8 cellular contexts compared by ENCODE assay signal in the genomic region with DNA sequence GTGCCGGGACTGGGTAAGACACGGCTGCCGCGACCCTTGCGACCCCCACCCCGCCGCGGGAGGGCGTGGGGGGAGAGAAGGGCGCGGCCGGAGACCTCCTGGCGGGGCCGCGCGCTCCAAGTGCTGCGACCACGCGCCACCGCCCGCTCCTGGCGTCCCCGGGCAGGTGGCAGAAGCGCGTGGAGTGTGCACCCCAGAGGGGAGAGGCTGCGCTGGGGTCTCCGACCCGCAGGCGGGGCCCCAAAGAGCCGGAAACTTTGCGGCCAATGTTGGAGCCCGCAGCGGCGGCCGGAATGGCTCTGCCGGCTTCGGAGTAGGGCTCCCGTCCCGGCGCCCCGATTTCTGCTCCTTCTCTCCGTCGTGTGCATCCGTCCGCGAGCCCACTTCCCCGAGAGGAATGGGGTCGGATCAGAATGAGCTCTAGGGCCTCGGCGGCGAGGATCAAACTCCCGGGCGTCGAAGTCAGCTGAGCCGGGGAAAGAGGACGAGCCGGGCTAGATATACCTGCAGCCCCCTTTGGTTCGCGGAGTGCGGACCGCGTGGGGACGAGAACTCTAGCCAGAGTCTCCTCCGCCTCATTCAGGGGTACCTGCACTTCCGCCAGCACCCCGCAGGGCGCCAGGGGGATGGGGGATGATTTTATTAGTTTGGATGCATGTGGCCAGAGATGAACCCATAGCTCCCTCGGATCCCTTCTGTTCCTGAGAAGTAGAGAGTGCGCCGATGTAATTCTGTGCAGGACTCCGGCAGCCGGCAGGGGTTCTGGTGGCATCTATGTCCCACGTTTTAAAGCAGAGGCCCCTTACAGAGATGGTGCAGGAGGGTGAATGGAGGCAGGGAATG. TPM values are rescaled to one million over a fixed set of nuclear protein-coding genes. Genes with fewer than 3 reads are reported as not detected.
DNase-seq lines count a peak whose midpoint lies in the region; ATAC-seq and TF ChIP-seq lines count a peak whose summit lies in the region.

No MANE protein-coding gene starts in this region.

- H3K27me3 Mint-ChIP-seq in activated naive CD8-positive, alpha-beta T cell treated with anti-CD3 and anti-CD28 coated beads for 36 hours = peaks cover 60% of the 10 kb centered on the region

- H3K27ac ChIP-seq in ACC112 (ENCODE audit: low read depth, low read length) (no peak overlapping the region), right lobe of liver (no peak overlapping the region), tibial nerve (peak overlapping the region in 3 of 4 donors; percentile 54 to 80 (median 79))

- no peak overlapping the region for H3K27ac Mint-ChIP-seq in activated naive CD8-positive, alpha-beta T cell treated with anti-CD3 and anti-CD28 coated beads for 36 hours

- intact Hi-C loops in right lobe of liver (cut with DNase I) = no loop called here

- H3K4me1 ChIP-seq in ACC112 (ENCODE audit: control insufficient read depth, insufficient read depth, low read length, unreplicated experiment) (no peaks in the 10 kb centered on the region), right lobe of liver (peaks cover 0 to 20% (median 8%) of the 10 kb centered on the region in 4 donors), tibial nerve (peaks cover 0 to 42% (median 16%) of the 10 kb centered on the region in 4 donors)

- peaks cover 89% of the 10 kb centered on the region for H3K27me3 ChIP-seq in ACC112 (ENCODE audit: insufficient read depth, low read length)
- no peaks in the 10 kb centered on the region for H3K27me3 ChIP-seq in right lobe of liver
- H3K27me3 ChIP-seq in tibial nerve = no peaks in the 10 kb centered on the region

- H3K4me3 ChIP-seq in ACC112 (ENCODE audit: low read depth, low read length) (peak overlapping the region; percentile 58), right lobe of liver (peak overlapping the region; percentile 24 to 42 (median 28)), tibial nerve (peak overlapping the region; percentile 28 to 71 (median 60))

- no peaks in the 10 kb centered on the region for H3K79me2 ChIP-seq in ACC112 (ENCODE audit: control insufficient read depth, insufficient read depth, low read length, unreplicated experiment)

- H3K36me3 Mint-ChIP-seq in activated naive CD8-positive, alpha-beta T cell treated with anti-CD3 and anti-CD28 coated beads for 36 hours = no peaks in the 10 kb centered on the region

- peak; percentile 2 for ATAC-seq in HG02852 (IDR thresholded peaks at IDR 0.05; ENCODE audit: unreplicated experiment)
- ATAC-seq in right lobe of liver = peak in 1 of 4 donors; percentile 10
- ATAC-seq in HG03354 (IDR thresholded peaks at IDR 0.05; ENCODE audit: poor library complexity, severe bottlenecking, unreplicated experiment) = no peak
- ATAC-seq in HG03280 (IDR thresholded peaks at IDR 0.05; ENCODE audit: unreplicated experiment) = no peak
- no peak for ATAC-seq in GM18502 (IDR thresholded peaks at IDR 0.05; ENCODE audit: poor library complexity, unreplicated experiment)

- H3K36me3 ChIP-seq in ACC112 (ENCODE audit: insufficient read depth, low read length) (no peaks in the 10 kb centered on the region), right lobe of liver (no peaks in the 10 kb centered on the region), tibial nerve (no peaks in the 10 kb centered on the region)

- TF ChIP-seq POLR2A in right lobe of liver (IDR thresholded peaks at IDR 0.05) = no peak
- no peak for TF ChIP-seq POLR2A in tibial nerve (IDR thresholded peaks at IDR 0.05)

- H2AFZ ChIP-seq in ACC112 (ENCODE audit: low read length, unreplicated experiment) = no peak overlapping the region

- TF ChIP-seq EP300 in tibial nerve (IDR thresholded peaks at IDR 0.05) = no peak

- TF ChIP-seq CTCF in right lobe of liver (IDR thresholded peaks at IDR 0.05) (no peak), tibial nerve (IDR thresholded peaks at IDR 0.05) (no peak)

- DNase-seq in activated naive CD8-positive, alpha-beta T cell treated with anti-CD3 and anti-CD28 coated beads for 36 hours = peak; percentile 18
- DNase-seq in right lobe of liver (no peak), tibial nerve (ENCODE audit: low spot score in 2 of 2) (no peak)

- H3K4me3 Mint-ChIP-seq in activated naive CD8-positive, alpha-beta T cell treated with anti-CD3 and anti-CD28 coated beads for 36 hours = peak overlapping the region; percentile 58

- peaks cover 13% of the 10 kb centered on the region for H3K4me1 Mint-ChIP-seq in activated naive CD8-positive, alpha-beta T cell treated with anti-CD3 and anti-CD28 coated beads for 36 hours

- under 1% methylated on average over 29 of the region's 73 CpGs for WGBS in right lobe of liver (ENCODE audit: insufficient coverage, low coverage, low lambda C conversion rate, missing lambda C conversion rate)
- 2 to 3% methylated on average over 35 to 45 of the region's 73 CpGs for WGBS in tibial nerve, 2 donors

- H3K9me3 Mint-ChIP-seq in activated naive CD8-positive, alpha-beta T cell treated with anti-CD3 and anti-CD28 coated beads for 36 hours = no peaks in the 10 kb centered on the region

- H3K9me3 ChIP-seq in right lobe of liver = no peaks in the 10 kb centered on the region
- H3K9me3 ChIP-seq in tibial nerve = no peaks in the 10 kb centered on the region

RNA-seq across cellular contexts. Expression of a gene that starts 0.8 kb away (rescaled TPM):
- not detected for total RNA-seq in activated naive CD8-positive, alpha-beta T cell treated with anti-CD3 and anti-CD28 coated beads for 36 hours
- under 1 TPM in 4 of 6 experiments, not detected in 2; 0.06 to 0.68 (median 0.13) TPM for total RNA-seq in right lobe of liver
- 1 to 10 TPM; 4.8 to 7.5 (median 6.9) TPM for total RNA-seq in tibial nerve

Comparison
In these comparisons a context has a peak if more than half of its experiments do, and no peak if none do; other contexts are left out.
1. H3K27ac ChIP-seq: peak in tibial nerve (3 of 4); none in ACC112 (single experiment) and right lobe of liver (0 of 3).
2. Peak in every context shown above with its lines, with median percentiles within 50 percentile points of each other: H3K4me3 ChIP-seq.